Comparison of ENCODE assay signal across 23 cellular contexts in genomic region chr17:3922765-3923164, GRCh38. TPM values are rescaled to one million over a fixed set of nuclear protein-coding genes. Genes with fewer than 3 reads are reported as not detected.
A peak's percentile ranks its signal among the peaks of the same experiment; 100 is the strongest.
DNase-seq lines count a peak whose midpoint lies in the region; ATAC-seq and TF ChIP-seq lines count a peak whose summit lies in the region.
"Had no signal": no experiment of that assay in that cellular context is flagged by ENCODE, and none has a peak within 500 bp of the region (broad histone marks: within the 10 kb centered on the region; RNA-seq: fewer than 3 reads in every experiment).

No MANE protein-coding gene starts in this region.

- H3K4me2 ChIP-seq in SU-DHL-6 (ENCODE audit: low read depth, low read length, poor library complexity, severe bottlenecking): no peak overlapping the region

- no peak for DNase-seq in activated T-cell treated with anti-CD3 and anti-CD28 coated beads, Interleukin-2, amount 50 U/mL, for 24 hours
- DNase-seq in activated T-cell treated with anti-CD3 and anti-CD28 coated beads, Interleukin-2, amount 50 U/mL, for 72 hours: no peak
- DNase-seq in glutamatergic neuron (no peak), occipital lobe (lab: John Stamatoyannopoulos, UW) (no peak), erythroblast (lab: John Stamatoyannopoulos, UW) (no peak)
- no peak for DNase-seq in stimulated activated effector memory CD8-positive, alpha-beta T cell treated with anti-CD3 and anti-CD28 coated beads, Interleukin-12 subunit alpha, Interleukin-12 subunit beta, amount 100 ng/mL, for 72 hours (ENCODE audit: low spot score in 2 of 2)
- DNase-seq in activated effector memory CD4-positive, alpha-beta T cell treated with Interleukin-2 at 50 U/mL for 16 hours: no peak
- DNase-seq: 8988T; activated CD4-positive, alpha-beta T cell treated with anti-CD3 and anti-CD28 coated beads, Interleukin-2, amount 50 U/mL, for 4 hours; activated CD4-positive, CD25-positive, alpha-beta regulatory T cell; activated gamma-delta T cell treated with Interleukin-2 at 50 U/mL for 16 hours; aorta; cortex of kidney; left ventricle myocardium inferior; NCI-H1048; NCI-H187 treated with DMSO at 0.1 percent for 48 hours; T1000 had no signal

- no peaks in the 10 kb centered on the region for H3K4me1 Mint-ChIP-seq in activated T-cell treated with anti-CD3 and anti-CD28 coated beads, Interleukin-2, amount 50 U/mL, for 24 hours (ENCODE audit: low read depth)
- H3K4me1 Mint-ChIP-seq in activated T-cell treated with anti-CD3 and anti-CD28 coated beads, Interleukin-2, amount 50 U/mL, for 72 hours (ENCODE audit: low read depth): no peaks in the 10 kb centered on the region
- peaks cover 26% of the 10 kb centered on the region for H3K4me1 Mint-ChIP-seq in glutamatergic neuron (ENCODE audit: low read depth, unreplicated experiment)
- peaks cover 12% of the 10 kb centered on the region for H3K4me1 Mint-ChIP-seq in stimulated activated effector memory CD8-positive, alpha-beta T cell treated with anti-CD3 and anti-CD28 coated beads, Interleukin-12 subunit alpha, Interleukin-12 subunit beta, amount 100 ng/mL, for 72 hours

- peak overlapping the region; percentile 46; the same call in 1 of the 2 replicates for H3K27ac ChIP-seq in SU-DHL-6 (ENCODE audit: low read depth, low read length)
- H3K27ac ChIP-seq: cardiac muscle cell, left ventricle myocardium inferior had no signal

- no peak overlapping the region for H3K4me3 Mint-ChIP-seq in activated T-cell treated with anti-CD3 and anti-CD28 coated beads, Interleukin-2, amount 50 U/mL, for 24 hours
- no peak overlapping the region for H3K4me3 Mint-ChIP-seq in activated T-cell treated with anti-CD3 and anti-CD28 coated beads, Interleukin-2, amount 50 U/mL, for 72 hours
- H3K4me3 Mint-ChIP-seq in glutamatergic neuron (ENCODE audit: unreplicated experiment): no peak overlapping the region
- H3K4me3 Mint-ChIP-seq in stimulated activated effector memory CD8-positive, alpha-beta T cell treated with anti-CD3 and anti-CD28 coated beads, Interleukin-12 subunit alpha, Interleukin-12 subunit beta, amount 100 ng/mL, for 72 hours: no peak overlapping the region

- H3K27ac Mint-ChIP-seq in activated T-cell treated with anti-CD3 and anti-CD28 coated beads, Interleukin-2, amount 50 U/mL, for 24 hours: peak overlapping the region; percentile 26
- no peak overlapping the region for H3K27ac Mint-ChIP-seq in activated T-cell treated with anti-CD3 and anti-CD28 coated beads, Interleukin-2, amount 50 U/mL, for 72 hours
- peak overlapping the region; percentile 22 for H3K27ac Mint-ChIP-seq in glutamatergic neuron (ENCODE audit: unreplicated experiment)
- H3K27ac Mint-ChIP-seq in stimulated activated effector memory CD8-positive, alpha-beta T cell treated with anti-CD3 and anti-CD28 coated beads, Interleukin-12 subunit alpha, Interleukin-12 subunit beta, amount 100 ng/mL, for 72 hours: peak overlapping the region; percentile 81

- TF ChIP-seq POLR2A in erythroblast (IDR thresholded peaks at IDR 0.05; ENCODE audit: low read length): no peak

- no peak for ATAC-seq in activated T-cell treated with anti-CD3 and anti-CD28 coated beads, Interleukin-2, amount 50 U/mL, for 72 hours (replicated peaks in 1 of 2)
- no peak for ATAC-seq in stimulated activated effector memory CD8-positive, alpha-beta T cell treated with anti-CD3 and anti-CD28 coated beads, Interleukin-12 subunit alpha, Interleukin-12 subunit beta, amount 100 ng/mL, for 72 hours
- ATAC-seq: SK-N-SH treated with all-trans-retinoic acid at 6 μM for 48 hours had no signal

- no peaks in the 10 kb centered on the region for H3K27me3 ChIP-seq in SU-DHL-6 (ENCODE audit: low read length)
- H3K27me3 ChIP-seq: cardiac muscle cell had no signal

- no peak overlapping the region for H3K4me3 ChIP-seq in SU-DHL-6 (ENCODE audit: insufficient read depth, low read length, poor library complexity, severe bottlenecking)
- H3K4me3 ChIP-seq: cardiac muscle cell, left ventricle myocardium inferior had no signal

- H2AFZ ChIP-seq in SU-DHL-6 (ENCODE audit: low read depth, low read length, severe bottlenecking): no peak overlapping the region

- H3K9ac ChIP-seq in SU-DHL-6 (ENCODE audit: low read length): no peak overlapping the region

- H3K27me3 Mint-ChIP-seq in activated T-cell treated with anti-CD3 and anti-CD28 coated beads, Interleukin-2, amount 50 U/mL, for 24 hours: no peaks in the 10 kb centered on the region
- H3K27me3 Mint-ChIP-seq in activated T-cell treated with anti-CD3 and anti-CD28 coated beads, Interleukin-2, amount 50 U/mL, for 72 hours (ENCODE audit: low read depth): no peaks in the 10 kb centered on the region
- H3K27me3 Mint-ChIP-seq in glutamatergic neuron (ENCODE audit: unreplicated experiment): peaks cover 10% of the 10 kb centered on the region

- no peaks in the 10 kb centered on the region; the same call in 1 of the 2 replicates for H4K20me1 ChIP-seq in SU-DHL-6 (ENCODE audit: low read depth, low read length)

- H3K9me2 ChIP-seq in SU-DHL-6 (replicated peaks; ENCODE audit: insufficient read depth, low read length): no peaks in the 10 kb centered on the region

- H3K9me3 Mint-ChIP-seq in activated T-cell treated with anti-CD3 and anti-CD28 coated beads, Interleukin-2, amount 50 U/mL, for 24 hours: no peaks in the 10 kb centered on the region
- H3K9me3 Mint-ChIP-seq in activated T-cell treated with anti-CD3 and anti-CD28 coated beads, Interleukin-2, amount 50 U/mL, for 72 hours: no peaks in the 10 kb centered on the region
- H3K9me3 Mint-ChIP-seq in glutamatergic neuron (ENCODE audit: unreplicated experiment): peaks cover 10% of the 10 kb centered on the region
- no peaks in the 10 kb centered on the region for H3K9me3 Mint-ChIP-seq in stimulated activated effector memory CD8-positive, alpha-beta T cell treated with anti-CD3 and anti-CD28 coated beads, Interleukin-12 subunit alpha, Interleukin-12 subunit beta, amount 100 ng/mL, for 72 hours

- TF ChIP-seq CTCF in SU-DHL-6 (IDR thresholded peaks at IDR 0.05; ENCODE audit: insufficient read depth, low read length, poor library complexity, severe bottlenecking): no peak
- TF ChIP-seq CTCF in glutamatergic neuron (IDR thresholded peaks at IDR 0.05; ENCODE audit: partially characterized antibody, unreplicated experiment): no peak

- no peaks in the 10 kb centered on the region for H3K9me3 ChIP-seq in SU-DHL-6 (ENCODE audit: insufficient read depth, low read length)
- H3K9me3 ChIP-seq: left ventricle myocardium inferior had no signal

- no peaks in the 10 kb centered on the region for H3K36me3 ChIP-seq in SU-DHL-6 (ENCODE audit: low read length)
- H3K36me3 ChIP-seq: cardiac muscle cell, left ventricle myocardium inferior had no signal

- H3K36me3 Mint-ChIP-seq in activated T-cell treated with anti-CD3 and anti-CD28 coated beads, Interleukin-2, amount 50 U/mL, for 24 hours (ENCODE audit: low read depth): peaks cover 33% of the 10 kb centered on the region
- H3K36me3 Mint-ChIP-seq in activated T-cell treated with anti-CD3 and anti-CD28 coated beads, Interleukin-2, amount 50 U/mL, for 72 hours (ENCODE audit: insufficient read depth in 2 of 2): no peaks in the 10 kb centered on the region
- H3K36me3 Mint-ChIP-seq in glutamatergic neuron (ENCODE audit: unreplicated experiment): no peaks in the 10 kb centered on the region
- peaks cover 36% of the 10 kb centered on the region for H3K36me3 Mint-ChIP-seq in stimulated activated effector memory CD8-positive, alpha-beta T cell treated with anti-CD3 and anti-CD28 coated beads, Interleukin-12 subunit alpha, Interleukin-12 subunit beta, amount 100 ng/mL, for 72 hours

- H3F3A ChIP-seq in SU-DHL-6 (ENCODE audit: insufficient read depth): peaks cover 19% of the 10 kb centered on the region; the same call in 1 of the 2 replicates

- no peaks in the 10 kb centered on the region for H3K79me2 ChIP-seq in SU-DHL-6 (ENCODE audit: insufficient read depth, low read length)

RNA-seq across cellular contexts. Expression of gene P2RX1, which starts 6.5 kb away (rescaled TPM):
- total RNA-seq in activated T-cell treated with anti-CD3 and anti-CD28 coated beads, Interleukin-2, amount 50 U/mL, for 72 hours: 1 to 10 TPM; 1.6 to 2.3 TPM
- total RNA-seq in glutamatergic neuron (ENCODE audit: unreplicated experiment): 2.1 TPM
- not detected for total RNA-seq in occipital lobe
- total RNA-seq: H4, pulmonary artery endothelial cell, RPMI7951 had no signal

RNA-seq across cellular contexts. Expression of gene CAMKK1, which starts 29.9 kb away (rescaled TPM):
- 1 to 10 TPM; 2.2 to 2.6 TPM for total RNA-seq in activated T-cell treated with anti-CD3 and anti-CD28 coated beads, Interleukin-2, amount 50 U/mL, for 72 hours
- total RNA-seq in glutamatergic neuron (ENCODE audit: unreplicated experiment) (41.3 TPM), occipital lobe (8.9 TPM)

RNA-seq across cellular contexts. Expression of gene ATP2A3, which starts 41.5 kb away (rescaled TPM):
- 100 to 1,000 TPM; 108 to 109 TPM for total RNA-seq in activated T-cell treated with anti-CD3 and anti-CD28 coated beads, Interleukin-2, amount 50 U/mL, for 72 hours
- total RNA-seq in glutamatergic neuron (ENCODE audit: unreplicated experiment) (97.8 TPM), occipital lobe (1.2 TPM)

Comparison
In these comparisons a context has a peak if more than half of its experiments do, and no peak if none do; other contexts are left out.
1. RNA of gene ATP2A3, which starts 41.5 kb away (total RNA-seq): 108 to 109 TPM in activated T-cell treated with anti-CD3 and anti-CD28 coated beads, Interleukin-2, amount 50 U/mL, for 72 hours and 97.8 TPM in glutamatergic neuron (single experiment); 1.2 TPM in occipital lobe (single experiment); every median in the first group is over 10 times any median in the second.